8 cellular contexts compared by ENCODE assay signal in genomic region chr7:134458341-134458805, GRCh38. TPM values are rescaled to one million over a fixed set of nuclear protein-coding genes. Genes with fewer than 3 reads are reported as not detected.
A peak's percentile ranks its signal among the peaks of the same experiment; 100 is the strongest.
DNase-seq lines count a peak whose midpoint lies in the region; ATAC-seq, FAIRE-seq and TF ChIP-seq lines count a peak whose summit lies in the region.

No MANE protein-coding gene starts in this region.

- no peak for FAIRE-seq in RCC 7860 (lab: Jason Lieb, UNC)

- TF ChIP-seq POLR2A in thyroid gland (IDR thresholded peaks at IDR 0.05) = no peak

- H4K20me1 ChIP-seq in osteoblast (ENCODE audit: insufficient read depth, low read length) = peaks cover 5% of the 10 kb centered on the region

- H3K36me3 ChIP-seq in osteoblast (ENCODE audit: insufficient read depth, low read length) = peaks cover 6% of the 10 kb centered on the region
- H3K36me3 ChIP-seq in thyroid gland = no peaks in the 10 kb centered on the region

- DNase-seq in C1 segment of cervical spinal cord (lab: John Stamatoyannopoulos, UW) (peak in 10 of 14 donors; percentile 50 to 78 (median 63)), RCC 7860 (ENCODE audit: low spot score) (peak; percentile 25), activated gamma-delta T cell treated with Interleukin-2 at 50 U/mL for 16 hours (peak; percentile 61), germinal center (ENCODE audit: low spot score) (peak; percentile 77), osteoblast (ENCODE audit: insufficient read length, low spot score, missing footprints) (peak; percentile 91), thyroid gland (peak; percentile 56 to 58)

- peaks cover 48% of the 10 kb centered on the region for H3K79me2 ChIP-seq in osteoblast (ENCODE audit: insufficient read depth, low read length)

- ATAC-seq in GM19043 (IDR thresholded peaks at IDR 0.05; ENCODE audit: low read depth, unreplicated experiment) = peak; percentile 41
- ATAC-seq in HG03342 (IDR thresholded peaks at IDR 0.05; ENCODE audit: unreplicated experiment) = peak; percentile 44

- H3K27me3 ChIP-seq in osteoblast (ENCODE audit: insufficient read depth, low read length) (no peaks in the 10 kb centered on the region), thyroid gland (no peaks in the 10 kb centered on the region)

- 2 to 5% methylated on average over 11 to 28 of the region's 37 CpGs for WGBS in thyroid gland, 2 donors

- H3K4me2 ChIP-seq in osteoblast (ENCODE audit: insufficient read depth, low read length) = peak overlapping the region; percentile 82

- TF ChIP-seq CTCF in osteoblast (IDR thresholded peaks at IDR 0.05; ENCODE audit: extremely low read depth, low read depth, low read length) (peak; percentile 39), thyroid gland (IDR thresholded peaks at IDR 0.05) (peak in 3 of 6 experiments; percentile 19 to 31 (median 26))

- H3K4me3 ChIP-seq in osteoblast (ENCODE audit: insufficient read depth, low read length) (peak overlapping the region; percentile 87), thyroid gland (replicated peaks in 1 of 3) (peak overlapping the region; percentile 41 to 98 (median 78))

- peak overlapping the region; percentile 88 for H2AFZ ChIP-seq in osteoblast (ENCODE audit: low read length)

- no peaks in the 10 kb centered on the region for H3K9me3 ChIP-seq in osteoblast (ENCODE audit: low read depth, low read length)
- H3K9me3 ChIP-seq in thyroid gland = no peaks in the 10 kb centered on the region

- peak overlapping the region; percentile 64 for H3K27ac ChIP-seq in osteoblast (ENCODE audit: low read depth, low read length)
- peak overlapping the region; percentile 47 to 73 (median 72) for H3K27ac ChIP-seq in thyroid gland

- intact Hi-C loops in thyroid gland (cut with DNase I) = no loop called here

- H3K4me1 ChIP-seq in osteoblast (ENCODE audit: insufficient read depth, low read length) = peaks cover 30% of the 10 kb centered on the region
- peaks cover 0 to 24% of the 10 kb centered on the region in 2 donors for H3K4me1 ChIP-seq in thyroid gland

RNA-seq across cellular contexts. Expression of gene AKR1B1, which starts 0.5 kb away (rescaled TPM):
- total RNA-seq in osteoblast = 85.8 and 86.6 TPM in 2 replicates
- 100 to 1,000 TPM in 1 of 4 donors, 10 to 100 TPM in 3; 39.4 to 103 (median 63.0) TPM for total RNA-seq in thyroid gland

Comparison
In these comparisons a context has a peak if more than half of its experiments do, and no peak if none do; other contexts are left out.
1. Peak in every context shown above with its lines: DNase-seq, ATAC-seq, H3K4me3 ChIP-seq and H3K27ac ChIP-seq.
2. DNase-seq: peak in every context shown above with its lines; median percentile 91 in osteoblast; 77 in germinal center; 63 in C1 segment of cervical spinal cord; 61 in activated gamma-delta T cell treated with Interleukin-2 at 50 U/mL for 16 hours; 57 in thyroid gland; 25 in RCC 7860.